ENCODE assay signal across 15 cellular contexts in genomic region chr6:115717062-115717461, GRCh38.
DNase-seq lines count a peak whose midpoint lies in the region; ATAC-seq and TF ChIP-seq lines count a peak whose summit lies in the region.
"Had no signal": no experiment of that assay in that cellular context is flagged by ENCODE, and none has a peak within 500 bp of the region (broad histone marks: within the 10 kb centered on the region; RNA-seq: fewer than 3 reads in every experiment).

No MANE protein-coding gene starts in this region.

- H3K27ac Mint-ChIP-seq in progenitor cell of endocrine pancreas (no peak overlapping the region), WTC11 (no peak overlapping the region)
- H3K27ac Mint-ChIP-seq: activated CD8-positive, alpha-beta memory T cell treated with anti-CD3 and anti-CD28 coated beads, Interleukin-2, amount 10 ng/mL, durations not matched to agents 7 days and 5 days; neural progenitor cell had no signal

- no peaks in the 10 kb centered on the region for H4K20me1 ChIP-seq in BLaER1 treated with 17β-estradiol and CSF1 and Interleukin-3, amounts not matched to agents 10 nM and 100 nM

- H3K36me3 Mint-ChIP-seq in progenitor cell of endocrine pancreas (ENCODE audit: insufficient read depth) (no peaks in the 10 kb centered on the region), WTC11 (no peaks in the 10 kb centered on the region)
- H3K36me3 Mint-ChIP-seq: activated CD8-positive, alpha-beta memory T cell treated with anti-CD3 and anti-CD28 coated beads, Interleukin-2, amount 10 ng/mL, durations not matched to agents 7 days and 5 days; neural progenitor cell had no signal

- no peaks in the 10 kb centered on the region for H3K4me1 Mint-ChIP-seq in progenitor cell of endocrine pancreas (ENCODE audit: low read depth)
- H3K4me1 Mint-ChIP-seq in WTC11, result peaks cover 3% of the 10 kb centered on the region; the same call in 1 of the 2 replicates
- H3K4me1 Mint-ChIP-seq: activated CD8-positive, alpha-beta memory T cell treated with anti-CD3 and anti-CD28 coated beads, Interleukin-2, amount 10 ng/mL, durations not matched to agents 7 days and 5 days; neural progenitor cell had no signal

- POLR2A ChIA-PET in WTC11 (lab: Charles Lee), result no interaction called here

- H3K27me3 Mint-ChIP-seq in progenitor cell of endocrine pancreas (no peaks in the 10 kb centered on the region), WTC11 (ENCODE audit: low read depth) (no peaks in the 10 kb centered on the region)
- H3K27me3 Mint-ChIP-seq: activated CD8-positive, alpha-beta memory T cell treated with anti-CD3 and anti-CD28 coated beads, Interleukin-2, amount 10 ng/mL, durations not matched to agents 7 days and 5 days had no signal

- H3K9me3 Mint-ChIP-seq in progenitor cell of endocrine pancreas (ENCODE audit: low read depth), result no peaks in the 10 kb centered on the region
- H3K9me3 Mint-ChIP-seq in WTC11, result no peaks in the 10 kb centered on the region
- H3K9me3 Mint-ChIP-seq: neural progenitor cell had no signal

- peak overlapping the region in 6 of 11 experiments; percentile 27 to 76 (median 58); a peak in 10 of 22 replicates for H3K27ac ChIP-seq in BLaER1 treated with 17β-estradiol and CSF1 and Interleukin-3, amounts not matched to agents 10 nM and 100 nM
- no peak overlapping the region for H3K27ac ChIP-seq in ascending aorta
- H3K27ac ChIP-seq: gastroesophageal sphincter, neural progenitor cell had no signal

- TF ChIP-seq CTCF in ascending aorta (IDR thresholded peaks at IDR 0.05), result no peak
- no peak for TF ChIP-seq CTCF in progenitor cell of endocrine pancreas (IDR thresholded peaks at IDR 0.05; ENCODE audit: unreplicated experiment)
- no peak for TF ChIP-seq CTCF in WTC11 (IDR thresholded peaks at IDR 0.05)

- H3K36me3 ChIP-seq in BLaER1 treated with 17β-estradiol and CSF1 and Interleukin-3, amounts not matched to agents 10 nM and 100 nM, result no peaks in the 10 kb centered on the region
- no peaks in the 10 kb centered on the region for H3K36me3 ChIP-seq in ascending aorta
- H3K36me3 ChIP-seq: gastroesophageal sphincter, neural progenitor cell had no signal

- intact Hi-C loops in ascending aorta (cut with DNase I), result no loop called here

- H3K4me2 ChIP-seq in BLaER1 treated with 17β-estradiol and CSF1 and Interleukin-3, amounts not matched to agents 10 nM and 100 nM, result peak overlapping the region in 5 of 11 experiments; percentile 2 to 58 (median 47); a peak in 8 of 22 replicates
- H3K4me2 ChIP-seq: neural progenitor cell had no signal

- no peaks in the 10 kb centered on the region for H3K27me3 ChIP-seq in BLaER1 treated with 17β-estradiol and CSF1 and Interleukin-3, amounts not matched to agents 10 nM and 100 nM
- H3K27me3 ChIP-seq in ascending aorta, result no peaks in the 10 kb centered on the region
- H3K27me3 ChIP-seq: gastroesophageal sphincter, neural progenitor cell had no signal

- peak overlapping the region in 1 of 11 experiments; percentile 39; a peak in 2 of 22 replicates for H3K9ac ChIP-seq in BLaER1 treated with 17β-estradiol and CSF1 and Interleukin-3, amounts not matched to agents 10 nM and 100 nM
- H3K9ac ChIP-seq: neural progenitor cell had no signal

- peaks cover 0 to 6% (median 0%) of the 10 kb centered on the region in 11 experiments; a peak in 1 of 22 replicates for H3K9me3 ChIP-seq in BLaER1 treated with 17β-estradiol and CSF1 and Interleukin-3, amounts not matched to agents 10 nM and 100 nM (replicated peaks in 1 of 11)
- H3K9me3 ChIP-seq in ascending aorta, result no peaks in the 10 kb centered on the region
- H3K9me3 ChIP-seq: gastroesophageal sphincter had no signal

- H3K4me3 Mint-ChIP-seq in progenitor cell of endocrine pancreas (ENCODE audit: low read depth), result no peak overlapping the region
- H3K4me3 Mint-ChIP-seq in WTC11, result no peak overlapping the region
- H3K4me3 Mint-ChIP-seq: activated CD8-positive, alpha-beta memory T cell treated with anti-CD3 and anti-CD28 coated beads, Interleukin-2, amount 10 ng/mL, durations not matched to agents 7 days and 5 days; neural progenitor cell had no signal

- CTCF ChIA-PET in WTC11 (lab: Charles Lee), result interaction anchor here (1.4 kb wide), 1 partner anchor 179 kb away, joined by 3 read pairs; no protein-coding TSS in a partner anchor

- peaks cover 0 to 20% (median 4%) of the 10 kb centered on the region in 10 experiments; a peak in 9 of 20 replicates for H3K4me1 ChIP-seq in BLaER1 treated with 17β-estradiol and CSF1 and Interleukin-3, amounts not matched to agents 10 nM and 100 nM
- H3K4me1 ChIP-seq in ascending aorta, result no peaks in the 10 kb centered on the region
- H3K4me1 ChIP-seq: gastroesophageal sphincter, neural progenitor cell had no signal

- DNase-seq in ascending aorta (ENCODE audit: low spot score in 2 of 2), result no peak
- DNase-seq in progenitor cell of endocrine pancreas (ENCODE audit: low spot score, unreplicated experiment), result no peak
- DNase-seq in WTC11 (ENCODE audit: low spot score), result no peak
- DNase-seq in NCI-H774 (lab: John Stamatoyannopoulos, UW), result no peak
- DNase-seq: activated CD8-positive, alpha-beta memory T cell treated with anti-CD3 and anti-CD28 coated beads, Interleukin-2, amount 10 ng/mL, durations not matched to agents 7 days and 5 days; DMS 273 treated with DMSO at 0.1 percent for 48 hours; left colon; NCI-H187 treated with DMSO at 0.1 percent for 48 hours; PC-3 had no signal

- no peak overlapping the region for H3K4me3 ChIP-seq in BLaER1 treated with 17β-estradiol and CSF1 and Interleukin-3, amounts not matched to agents 10 nM and 100 nM
- no peak overlapping the region for H3K4me3 ChIP-seq in ascending aorta
- H3K4me3 ChIP-seq: gastroesophageal sphincter, neural progenitor cell had no signal

- peak; percentile 82 for ATAC-seq in GM19324 (IDR thresholded peaks at IDR 0.05; ENCODE audit: low FRiP score, unreplicated experiment)
- ATAC-seq in HG02588 (IDR thresholded peaks at IDR 0.05; ENCODE audit: unreplicated experiment), result peak; percentile 96
- peak; percentile 96 for ATAC-seq in HG03175 (IDR thresholded peaks at IDR 0.05; ENCODE audit: unreplicated experiment)
- no peak for ATAC-seq in WTC11
- ATAC-seq: activated CD8-positive, alpha-beta memory T cell treated with anti-CD3 and anti-CD28 coated beads, Interleukin-2, amount 10 ng/mL, durations not matched to agents 7 days and 5 days; gastroesophageal sphincter; left colon; PC-3 had no signal

TF ChIP-seq in WTC11, 78 proteins besides CTCF, POLR2A, EP300 and RAD21 (continues in another document):
- TF ChIP-seq E2F1 (CRISPR knock-in tag; IDR thresholded peaks at IDR 0.05) (no peak), ZNF423 (CRISPR knock-in tag; IDR thresholded peaks at IDR 0.05) (no peak), PREB (CRISPR knock-in tag; IDR thresholded peaks at IDR 0.05; ENCODE audit: borderline replicate concordance) (no peak), SOX15 (CRISPR knock-in tag; IDR thresholded peaks at IDR 0.05) (no peak), SP1 (CRISPR knock-in tag; conservative IDR thresholded peaks at IDR 0.05) (no peak), ATF1 (CRISPR knock-in tag; IDR thresholded peaks at IDR 0.05) (no peak), TEAD4 (CRISPR knock-in tag; IDR thresholded peaks at IDR 0.05) (no peak), SMAD3 (CRISPR knock-in tag; IDR thresholded peaks at IDR 0.05; ENCODE audit: borderline replicate concordance) (no peak), HMGXB4 (CRISPR knock-in tag; IDR thresholded peaks at IDR 0.05) (no peak)

Comparison
In these comparisons a context has a peak if more than half of its experiments do, and no peak if none do; other contexts are left out.
1. H3K27ac ChIP-seq: peak in BLaER1 treated with 17β-estradiol and CSF1 and Interleukin-3, amounts not matched to agents 10 nM and 100 nM (6 of 11); none in ascending aorta (0 of 2).